In the genomic region with DNA sequence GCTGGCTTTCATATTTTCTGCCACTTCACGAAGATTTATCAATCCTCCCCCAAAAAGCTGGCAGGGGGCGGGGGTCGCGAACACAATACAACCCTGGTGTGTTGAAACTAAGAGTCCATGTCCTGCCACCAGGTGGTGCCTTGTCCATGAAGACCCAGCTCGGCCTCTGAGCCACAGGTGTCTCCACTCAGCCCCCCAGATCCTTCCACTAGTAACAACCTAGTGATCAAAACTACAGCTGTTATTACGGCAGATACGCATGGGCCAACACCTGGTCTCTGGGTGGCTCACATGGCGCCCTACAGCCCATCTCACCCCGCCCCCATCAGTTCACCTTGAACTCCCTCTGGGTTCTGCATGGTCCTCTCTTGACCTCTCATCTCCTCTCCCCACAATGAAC, we compare ENCODE assay signal across 10 cellular contexts. TPM values are rescaled to one million over a fixed set of nuclear protein-coding genes. Genes with fewer than 3 reads are reported as not detected.
DNase-seq lines count a peak whose midpoint lies in the region; ATAC-seq and TF ChIP-seq lines count a peak whose summit lies in the region.
"Had no signal": no experiment of that assay in that cellular context is flagged by ENCODE, and none has a peak within 500 bp of the region (broad histone marks: within the 10 kb centered on the region; RNA-seq: fewer than 3 reads in every experiment).

No MANE protein-coding gene starts in this region.

- H3K36me3 Mint-ChIP-seq in T-helper 1 cell treated with Interleukin-12 subunit alpha and Interleukin-12 subunit beta and Interleukin-4 antibody, amounts not matched to agents 30 μg/mL and 1 μg/mL, for 36 hours (ENCODE audit: low read depth) = peaks cover 3% of the 10 kb centered on the region
- H3K36me3 Mint-ChIP-seq in activated T-helper 1 cell treated with anti-CD3 and anti-CD28 coated beads, Interleukin-12 subunit alpha, Interleukin-12 subunit beta, Interleukin-2, Interleukin-4 antibody, amounts not matched to agents 30 ng/mL and 10 ng/mL and 1 ng/mL, durations not matched to agents 14 hours and 24 hours and 36 hours (ENCODE audit: low read depth) = no peaks in the 10 kb centered on the region

- no peak overlapping the region for H2BK12ac ChIP-seq in trophoblast cell (ENCODE audit: low read length)

- H2AK5ac ChIP-seq in trophoblast cell (ENCODE audit: low read length) = no peak overlapping the region

- H3K4me2 ChIP-seq in trophoblast cell (ENCODE audit: low read length) = no peak overlapping the region

- H3K79me2 ChIP-seq in trophoblast cell (ENCODE audit: control insufficient read depth, insufficient read depth, low read length, poor library complexity) = peaks cover 13% of the 10 kb centered on the region

- no peak for DNase-seq in T-helper 1 cell
- no peak for DNase-seq in activated T-helper 1 cell treated with anti-CD3 and anti-CD28 coated beads, Interleukin-12 subunit alpha, Interleukin-12 subunit beta, Interleukin-2, Interleukin-4 antibody, amounts not matched to agents 30 ng/mL and 10 ng/mL and 1 ng/mL, durations not matched to agents 14 hours and 24 hours and 36 hours (ENCODE audit: low spot score)
- peak in 1 of 2 donors; percentile 17 for DNase-seq in trophoblast cell
- no peak for DNase-seq in stomach
- no peak for DNase-seq in T1000 (lab: John Stamatoyannopoulos, UW)
- no peak for DNase-seq in NCI-H226

- no peak overlapping the region for H3K4me3 ChIP-seq in trophoblast cell (ENCODE audit: low read depth, low read length)
- H3K4me3 ChIP-seq in stomach = no peak overlapping the region

- no peak overlapping the region for H3K14ac ChIP-seq in trophoblast cell (ENCODE audit: low read length)

- H2BK5ac ChIP-seq in trophoblast cell (ENCODE audit: low read depth, low read length, poor library complexity) = no peak overlapping the region

- peaks cover 46% of the 10 kb centered on the region for H3K4me1 Mint-ChIP-seq in T-helper 1 cell treated with Interleukin-12 subunit alpha and Interleukin-12 subunit beta and Interleukin-4 antibody, amounts not matched to agents 30 μg/mL and 1 μg/mL, for 36 hours (ENCODE audit: low read depth)
- H3K4me1 Mint-ChIP-seq in activated T-helper 1 cell treated with anti-CD3 and anti-CD28 coated beads, Interleukin-12 subunit alpha, Interleukin-12 subunit beta, Interleukin-2, Interleukin-4 antibody, amounts not matched to agents 30 ng/mL and 10 ng/mL and 1 ng/mL, durations not matched to agents 14 hours and 24 hours and 36 hours (ENCODE audit: low read depth) = peaks cover 36% of the 10 kb centered on the region

- no peak overlapping the region for H3K23ac ChIP-seq in trophoblast cell (ENCODE audit: low read length)

- TF ChIP-seq POLR2A in stomach (IDR thresholded peaks at IDR 0.05) = no peak

- no peaks in the 10 kb centered on the region for H3K9me3 Mint-ChIP-seq in T-helper 1 cell treated with Interleukin-12 subunit alpha and Interleukin-12 subunit beta and Interleukin-4 antibody, amounts not matched to agents 30 μg/mL and 1 μg/mL, for 36 hours
- H3K9me3 Mint-ChIP-seq in activated T-helper 1 cell treated with anti-CD3 and anti-CD28 coated beads, Interleukin-12 subunit alpha, Interleukin-12 subunit beta, Interleukin-2, Interleukin-4 antibody, amounts not matched to agents 30 ng/mL and 10 ng/mL and 1 ng/mL, durations not matched to agents 14 hours and 24 hours and 36 hours = no peaks in the 10 kb centered on the region

- no peak overlapping the region for H4K8ac ChIP-seq in trophoblast cell (ENCODE audit: low read depth, low read length)

- no peak overlapping the region for H2AFZ ChIP-seq in trophoblast cell (ENCODE audit: insufficient read depth, low read length, poor library complexity)

- peak overlapping the region; percentile 81 for H3K4ac ChIP-seq in trophoblast cell (ENCODE audit: low read depth, low read length)

- peak; percentile 35 for ATAC-seq in HG02759 (IDR thresholded peaks at IDR 0.05; ENCODE audit: unreplicated experiment)

- intact Hi-C loops in activated T-helper 1 cell treated with anti-CD3 and anti-CD28 coated beads, Interleukin-12 subunit alpha, Interleukin-12 subunit beta, Interleukin-2, Interleukin-4 antibody, amounts not matched to agents 30 ng/mL and 10 ng/mL and 1 ng/mL, durations not matched to agents 14 hours and 24 hours and 36 hours (cut with micrococcal nuclease) = loop anchor here (1.0 to 5.0 kb wide), 8 partner anchors 15 to 262 kb away; a partner anchor contains a TSS
- intact Hi-C loops in stomach (cut with DNase I; ENCODE audit: low total_unique reads) = no loop called here

- H3K18ac ChIP-seq in trophoblast cell (ENCODE audit: low read length) = no peak overlapping the region

- H3K27ac ChIP-seq in trophoblast cell (ENCODE audit: low read depth, low read length) (no peak overlapping the region), stomach (no peak overlapping the region)
- H3K27ac ChIP-seq: C4-2B had no signal

- H3K4me1 ChIP-seq in trophoblast cell (ENCODE audit: control insufficient read depth in 1 of 2, insufficient read depth in 2 of 2, low read length in 2 of 2) (no peaks in the 10 kb centered on the region), stomach (peaks cover 12 to 85% (median 69%) of the 10 kb centered on the region in 4 donors)

- WGBS in trophoblast cell (ENCODE audit: extremely low coverage, insufficient coverage, insufficient read length) = no CpG with 5 or more reads among the region's 9 CpGs
- 78 to 87% (median 82%) methylated on average over 9 of the region's 9 CpGs for WGBS in stomach, 5 donors

- H3K27me3 Mint-ChIP-seq in T-helper 1 cell treated with Interleukin-12 subunit alpha and Interleukin-12 subunit beta and Interleukin-4 antibody, amounts not matched to agents 30 μg/mL and 1 μg/mL, for 36 hours (ENCODE audit: low read depth) = no peaks in the 10 kb centered on the region
- no peaks in the 10 kb centered on the region for H3K27me3 Mint-ChIP-seq in activated T-helper 1 cell treated with anti-CD3 and anti-CD28 coated beads, Interleukin-12 subunit alpha, Interleukin-12 subunit beta, Interleukin-2, Interleukin-4 antibody, amounts not matched to agents 30 ng/mL and 10 ng/mL and 1 ng/mL, durations not matched to agents 14 hours and 24 hours and 36 hours (ENCODE audit: insufficient read depth)

- TF ChIP-seq CTCF in stomach (IDR thresholded peaks at IDR 0.05) = no peak

- no peaks in the 10 kb centered on the region for H3K9me3 ChIP-seq in trophoblast cell (ENCODE audit: insufficient read depth, low read depth, low read length)
- H3K9me3 ChIP-seq in stomach = no peaks in the 10 kb centered on the region

- peak overlapping the region; percentile 42 for H3K27ac Mint-ChIP-seq in T-helper 1 cell treated with Interleukin-12 subunit alpha and Interleukin-12 subunit beta and Interleukin-4 antibody, amounts not matched to agents 30 μg/mL and 1 μg/mL, for 36 hours
- peak overlapping the region; percentile 41 for H3K27ac Mint-ChIP-seq in activated T-helper 1 cell treated with anti-CD3 and anti-CD28 coated beads, Interleukin-12 subunit alpha, Interleukin-12 subunit beta, Interleukin-2, Interleukin-4 antibody, amounts not matched to agents 30 ng/mL and 10 ng/mL and 1 ng/mL, durations not matched to agents 14 hours and 24 hours and 36 hours

- no peak overlapping the region for H3K4me3 Mint-ChIP-seq in T-helper 1 cell treated with Interleukin-12 subunit alpha and Interleukin-12 subunit beta and Interleukin-4 antibody, amounts not matched to agents 30 μg/mL and 1 μg/mL, for 36 hours
- no peak overlapping the region for H3K4me3 Mint-ChIP-seq in activated T-helper 1 cell treated with anti-CD3 and anti-CD28 coated beads, Interleukin-12 subunit alpha, Interleukin-12 subunit beta, Interleukin-2, Interleukin-4 antibody, amounts not matched to agents 30 ng/mL and 10 ng/mL and 1 ng/mL, durations not matched to agents 14 hours and 24 hours and 36 hours

- H4K12ac ChIP-seq in trophoblast cell (ENCODE audit: low read depth, low read length) = no peak overlapping the region

- H3K36me3 ChIP-seq in trophoblast cell (ENCODE audit: control insufficient read depth in 1 of 2, insufficient read depth in 2 of 2, low read length in 2 of 2) (no peaks in the 10 kb centered on the region), stomach (no peaks in the 10 kb centered on the region)

- H3K27me3 ChIP-seq in trophoblast cell (ENCODE audit: insufficient read depth, low read length) (no peaks in the 10 kb centered on the region), stomach (no peaks in the 10 kb centered on the region)

- TF ChIP-seq EP300 in stomach (IDR thresholded peaks at IDR 0.05) = no peak

- H3K79me1 ChIP-seq in trophoblast cell (ENCODE audit: low read length) = no peaks in the 10 kb centered on the region

- no peak overlapping the region for H2BK120ac ChIP-seq in trophoblast cell (ENCODE audit: insufficient read depth, low read length, poor library complexity)

- no peak overlapping the region for H3K9ac ChIP-seq in trophoblast cell (ENCODE audit: low read length)

- no peak overlapping the region for H4K91ac ChIP-seq in trophoblast cell (ENCODE audit: low read depth, low read length)

RNA-seq across cellular contexts. Expression of a gene that starts 27.7 kb away (rescaled TPM):
- total RNA-seq in activated T-helper 1 cell treated with anti-CD3 and anti-CD28 coated beads, Interleukin-12 subunit alpha, Interleukin-12 subunit beta, Interleukin-2, Interleukin-4 antibody, amounts not matched to agents 30 ng/mL and 10 ng/mL and 1 ng/mL, durations not matched to agents 14 hours and 24 hours and 36 hours = 184 and 188 TPM in 2 replicates
- 53.5 and 56.4 TPM in 2 replicates for polyA plus RNA-seq in trophoblast cell (2013)
- total RNA-seq in stomach = 100 to 1,000 TPM in 2 of 5 donors, 10 to 100 TPM in 3; 29.2 to 171 (median 94.0) TPM
- 10 to 100 TPM; 19.3 to 28.3 (median 22.5) TPM for polyA plus RNA-seq in stomach

RNA-seq across cellular contexts. Expression of a gene that starts 53.8 kb away (rescaled TPM):
- total RNA-seq in activated T-helper 1 cell treated with anti-CD3 and anti-CD28 coated beads, Interleukin-12 subunit alpha, Interleukin-12 subunit beta, Interleukin-2, Interleukin-4 antibody, amounts not matched to agents 30 ng/mL and 10 ng/mL and 1 ng/mL, durations not matched to agents 14 hours and 24 hours and 36 hours = not detected in 2 replicates
- not detected in 2 replicates for polyA plus RNA-seq in trophoblast cell (2013)
- not detected for total RNA-seq in stomach
- polyA plus RNA-seq in stomach = not detected
- polyA plus RNA-seq: neural cell had no signal
